Comparison of ENCODE assay signal across 8 cellular contexts in genomic region chr21:30943920-30944319, GRCh38.
"Had no signal": no experiment of that assay in that cellular context is flagged by ENCODE, and none has a peak within 500 bp of the region (broad histone marks: within the 10 kb centered on the region; RNA-seq: fewer than 3 reads in every experiment).

No MANE protein-coding gene starts in this region.

- H3K4me2 ChIP-seq: GM23338 had no signal

- H3K4me3 ChIP-seq: GM23338, HAP-1 had no signal

- H3K9me3 ChIP-seq: HAP-1 had no signal

- H2AFZ ChIP-seq: GM23338 had no signal

- H3K36me3 ChIP-seq: HAP-1 had no signal

- H3K27ac ChIP-seq: HL-60 had no signal

- H3K4me1 ChIP-seq: HAP-1 had no signal

- ATAC-seq: GM23338, HCT116 had no signal

- DNase-seq: H7, HFFc6, Kasumi-1, KG1 had no signal
